ENCODE assay signal across 21 cellular contexts in genomic region chr18:58512648-58513338, GRCh38.
DNase-seq lines count a peak whose midpoint lies in the region; ATAC-seq and TF ChIP-seq lines count a peak whose summit lies in the region.
"Had no signal": no experiment of that assay in that cellular context is flagged by ENCODE, and none has a peak within 500 bp of the region (broad histone marks: within the 10 kb centered on the region; RNA-seq: fewer than 3 reads in every experiment).

No MANE protein-coding gene starts in this region.

- peak overlapping the region; percentile 93 for H2BK12ac ChIP-seq in neuronal stem cell (ENCODE audit: low read length)

- peak overlapping the region; percentile 66 for H3K9ac ChIP-seq in NT2/D1 (ENCODE audit: insufficient read length, low read depth)
- peak overlapping the region; percentile 83 for H3K9ac ChIP-seq in neuronal stem cell (ENCODE audit: low read depth, low read length, poor library complexity)

- no peak overlapping the region for H2AFZ ChIP-seq in neuronal stem cell (ENCODE audit: low read length)
- H2AFZ ChIP-seq: PC-9 had no signal

- H2BK120ac ChIP-seq in neuronal stem cell (ENCODE audit: low read depth, low read length): no peak overlapping the region

- H4K91ac ChIP-seq in neuronal stem cell (ENCODE audit: low read depth, low read length, poor library complexity): peak overlapping the region; percentile 97

- peak overlapping the region; percentile 92 for H3K4ac ChIP-seq in neuronal stem cell (ENCODE audit: low read length)

- no peak overlapping the region for H2BK5ac ChIP-seq in neuronal stem cell (ENCODE audit: low read length)

- DNase-seq in Right ventricle myocardium inferior (ENCODE audit: missing footprints): no peak
- DNase-seq in right atrium auricular region (ENCODE audit: low spot score): no peak
- no peak for DNase-seq in NT2/D1 (ENCODE audit: low read depth, low spot score)
- no peak for DNase-seq in iPS DF 6.9 (ENCODE audit: low read depth, low spot score)
- DNase-seq in neuronal stem cell (ENCODE audit: low spot score): no peak
- no peak for DNase-seq in GDM1 (lab: John Stamatoyannopoulos, UW)
- DNase-seq: activated CD4-positive, alpha-beta memory T cell treated with anti-CD3 and anti-CD28 coated beads, Interleukin-2, amount 10 ng/mL, durations not matched to agents 7 days and 5 days; activated naive CD4-positive, alpha-beta T cell treated with Interleukin-2 at 50 U/mL for 16 hours; activated T-cell treated with anti-CD3 and anti-CD28 coated beads, Interleukin-2, amount 50 U/mL, for 24 hours; DMS79 treated with DMSO at 0.1 percent for 48 hours; naive thymus-derived CD4-positive, alpha-beta T cell; NCI-H2171 treated with DMSO at 0.1 percent for 48 hours; NCI-H524; PC-9; SHP77 treated with DMSO at 0.1 percent for 48 hours; spleen; stimulated activated CD4-positive, alpha-beta T cell treated with anti-CD3 and anti-CD28 coated beads, Interleukin-2, amount 100 ng/mL, for 48 hours; uterus had no signal

- peak overlapping the region; percentile 90 for H2AK5ac ChIP-seq in neuronal stem cell (ENCODE audit: low read depth, low read length)

- H4K8ac ChIP-seq in neuronal stem cell (ENCODE audit: low read depth, low read length): peak overlapping the region; percentile 90

- H3K27ac ChIP-seq in right atrium auricular region: no peak overlapping the region
- peak overlapping the region; percentile 75 for H3K27ac ChIP-seq in iPS DF 6.9 (ENCODE audit: low read length)
- H3K27ac ChIP-seq in neuronal stem cell (replicated peaks; ENCODE audit: low read length): peak overlapping the region; percentile 16
- H3K27ac ChIP-seq: PC-9, spleen, uterus had no signal

- H3K4me1 ChIP-seq in right atrium auricular region: no peaks in the 10 kb centered on the region
- H3K4me1 ChIP-seq in NT2/D1 (ENCODE audit: insufficient read depth, insufficient read length): peaks cover 6% of the 10 kb centered on the region
- H3K4me1 ChIP-seq in iPS DF 6.9 (ENCODE audit: control insufficient read depth, insufficient read depth, low read length): peaks cover 8% of the 10 kb centered on the region
- peaks cover 0 to 17% of the 10 kb centered on the region in 2 donors for H3K4me1 ChIP-seq in neuronal stem cell (ENCODE audit: control insufficient read depth in 2 of 2, insufficient read depth in 1 of 2, low read depth in 1 of 2, low read length in 2 of 2)
- H3K4me1 ChIP-seq: spleen, uterus had no signal

- intact Hi-C loops in Right ventricle myocardium inferior (cut with DNase I): no loop called here

- peak overlapping the region; percentile 87 for H3K18ac ChIP-seq in neuronal stem cell (ENCODE audit: low read length)

- H3K4me3 ChIP-seq in right atrium auricular region (no peak overlapping the region), NT2/D1 (ENCODE audit: insufficient read length, low read depth) (peak overlapping the region; percentile 51), iPS DF 6.9 (ENCODE audit: low read length) (peak overlapping the region; percentile 8; the same call in 1 of the 2 replicates), neuronal stem cell (ENCODE audit: low read length in 2 of 2) (peak overlapping the region in 1 of 2 donors; percentile 22)
- H3K4me3 ChIP-seq: PC-9, spleen, uterus had no signal

- ATAC-seq in Right ventricle myocardium inferior (peak; percentile 16), HG03521 (IDR thresholded peaks at IDR 0.05; ENCODE audit: unreplicated experiment) (no peak), GM19023 (IDR thresholded peaks at IDR 0.05; ENCODE audit: unreplicated experiment) (no peak)
- ATAC-seq: naive thymus-derived CD4-positive, alpha-beta T cell; stimulated activated memory B cell treated with anti-CD40 and anti-IgM and Interleukin-4, amounts not matched to agents 10 μg/mL and 1 μg/mL and 100 μg/mL, for 72 hours had no signal

- peaks cover 6% of the 10 kb centered on the region for H3K79me1 ChIP-seq in neuronal stem cell (ENCODE audit: low read depth, low read length)

- WGBS in iPS DF 6.9 (ENCODE audit: insufficient coverage, insufficient read length): 100% methylated on average over 2 of the region's 2 CpGs
- WGBS in neuronal stem cell (ENCODE audit: extremely low coverage in 2 of 2, insufficient read length in 2 of 2, insufficient replicate concordance in 1 of 2), 2 donors: 100% methylated on average over 2 of the region's 2 CpGs; no CpG with 5 or more reads in 1 of the 2 donors

- H3K9me3 ChIP-seq in right atrium auricular region (no peaks in the 10 kb centered on the region), NT2/D1 (ENCODE audit: insufficient read depth, low read length) (no peaks in the 10 kb centered on the region), iPS DF 6.9 (ENCODE audit: control insufficient read depth, insufficient read depth, low read length) (no peaks in the 10 kb centered on the region), neuronal stem cell (replicated peaks in 1 of 2; ENCODE audit: control insufficient read depth in 2 of 2, insufficient read depth in 1 of 2, low read depth in 1 of 2, low read length in 2 of 2) (peaks cover 0 to 3% of the 10 kb centered on the region in 2 donors)
- H3K9me3 ChIP-seq: uterus had no signal

- peak overlapping the region; percentile 97 for H3K23ac ChIP-seq in neuronal stem cell (ENCODE audit: low read depth, low read length, poor library complexity)

- H3K27me3 ChIP-seq in right atrium auricular region (no peaks in the 10 kb centered on the region), NT2/D1 (ENCODE audit: insufficient read depth, insufficient read length) (no peaks in the 10 kb centered on the region), iPS DF 6.9 (ENCODE audit: control insufficient read depth, insufficient read depth, low read length) (no peaks in the 10 kb centered on the region), neuronal stem cell (ENCODE audit: control insufficient read depth in 3 of 3, insufficient read depth in 3 of 3, low read depth in 1 of 3, low read length in 3 of 3) (peaks cover 0 to 3% (median 0%) of the 10 kb centered on the region in 3 experiments)
- H3K27me3 ChIP-seq: uterus had no signal

- TF ChIP-seq CTCF in right atrium auricular region (IDR thresholded peaks at IDR 0.05): no peak

- peak overlapping the region; percentile 4 for H3K4me2 ChIP-seq in neuronal stem cell (ENCODE audit: insufficient read depth, low read length, poor library complexity, severe bottlenecking)
- H3K4me2 ChIP-seq: PC-9 had no signal

- peak overlapping the region; percentile 1 for H2BK15ac ChIP-seq in neuronal stem cell (ENCODE audit: low read length)

- H3K36me3 ChIP-seq in right atrium auricular region (peaks cover 22% of the 10 kb centered on the region), NT2/D1 (ENCODE audit: insufficient read depth, insufficient read length, low read length) (peaks cover 20% of the 10 kb centered on the region), iPS DF 6.9 (ENCODE audit: control insufficient read depth, insufficient read depth, low read length) (no peaks in the 10 kb centered on the region), neuronal stem cell (replicated peaks in 1 of 2; ENCODE audit: control insufficient read depth in 2 of 2, insufficient read depth in 2 of 2, low read length in 2 of 2) (peaks cover 2 to 11% of the 10 kb centered on the region in 2 donors)
- H3K36me3 ChIP-seq: spleen, uterus had no signal

- H3K14ac ChIP-seq in neuronal stem cell (ENCODE audit: low read length): peak overlapping the region; percentile 98

Comparison
In these comparisons a context has a peak if more than half of its experiments do, and no peak if none do; other contexts are left out.
1. H3K27ac ChIP-seq: peak in iPS DF 6.9 (single experiment) and neuronal stem cell (single experiment); none in right atrium auricular region (0 of 2).
2. H3K4me3 ChIP-seq: peak in NT2/D1 (single experiment) and iPS DF 6.9 (single experiment); none in right atrium auricular region (0 of 2).